ENCODE assay signal across 24 cellular contexts in genomic region chr6:401994-402640, GRCh38. TPM values are rescaled to one million over a fixed set of nuclear protein-coding genes. Genes with fewer than 3 reads are reported as not detected.
DNase-seq lines count a peak whose midpoint lies in the region; ATAC-seq, FAIRE-seq and TF ChIP-seq lines count a peak whose summit lies in the region.
"Had no signal": no experiment of that assay in that cellular context is flagged by ENCODE, and none has a peak within 500 bp of the region (broad histone marks: within the 10 kb centered on the region; RNA-seq: fewer than 3 reads in every experiment).

No MANE protein-coding gene starts in this region.

- intact Hi-C loops in dendritic cell treated with granulocyte-macrophage colony-stimulating factor and Interleukin-4, amounts not matched to agents 40 ng/mL and 50 ng/mL, for 4 days (cut with micrococcal nuclease): loop anchor here (10.0 kb wide), 1 partner anchor 177 kb away; no protein-coding TSS in a partner anchor
- intact Hi-C loops in upper lobe of right lung (cut with DNase I): no loop called here

- H3K4me3 Mint-ChIP-seq in CD4-positive, CD25-positive, alpha-beta regulatory T cell: peak overlapping the region; percentile 13 to 89 (median 68)
- peak overlapping the region; percentile 52 for H3K4me3 Mint-ChIP-seq in activated CD4-positive, alpha-beta memory T cell treated with anti-CD3 and anti-CD28 coated beads, Interleukin-2, amount 10 ng/mL, durations not matched to agents 7 days and 5 days
- H3K4me3 Mint-ChIP-seq in dendritic cell treated with granulocyte-macrophage colony-stimulating factor and Interleukin-4, amounts not matched to agents 40 ng/mL and 50 ng/mL, for 4 days: peak overlapping the region; percentile 5
- H3K4me3 Mint-ChIP-seq: HFFc6 had no signal

- H3K27me3 ChIP-seq in BLaER1: no peaks in the 10 kb centered on the region
- no peaks in the 10 kb centered on the region for H3K27me3 ChIP-seq in CD4-positive, CD25-positive, alpha-beta regulatory T cell (ENCODE audit: control insufficient read depth, insufficient read depth, low read length)
- peaks cover 18 to 29% of the 10 kb centered on the region in 2 experiments for H3K27me3 ChIP-seq in mesenchymal stem cell (ENCODE audit: control insufficient read depth in 1 of 2, insufficient read depth in 1 of 2, low read length in 2 of 2)
- H3K27me3 ChIP-seq in upper lobe of right lung: peaks cover 3% of the 10 kb centered on the region

- 87% methylated on average over 14 of the region's 14 CpGs for WGBS in mesenchymal stem cell

- CTCF ChIA-PET in activated CD4-positive, alpha-beta memory T cell treated with anti-CD3 and anti-CD28 coated beads, Interleukin-2, amount 10 ng/mL, durations not matched to agents 7 days and 5 days (lab: Charles Lee): interaction anchor here (1.0 to 4.0 kb wide), 4 partner anchors 10 to 89 kb away, joined by 3 to 45 read pairs (median 3); partner anchors contain the start of gene IRF4

- H2BK5ac ChIP-seq in mesenchymal stem cell (ENCODE audit: low read depth, low read length, poor library complexity, severe bottlenecking): no peak overlapping the region

- H2BK15ac ChIP-seq in mesenchymal stem cell (ENCODE audit: low read depth, poor library complexity, severe bottlenecking): no peak overlapping the region

- H3K36me3 Mint-ChIP-seq in CD4-positive, CD25-positive, alpha-beta regulatory T cell: peaks cover 64% of the 10 kb centered on the region
- H3K36me3 Mint-ChIP-seq in activated CD4-positive, alpha-beta memory T cell treated with anti-CD3 and anti-CD28 coated beads, Interleukin-2, amount 10 ng/mL, durations not matched to agents 7 days and 5 days (ENCODE audit: low read depth): peaks cover 98% of the 10 kb centered on the region
- H3K36me3 Mint-ChIP-seq in dendritic cell treated with granulocyte-macrophage colony-stimulating factor and Interleukin-4, amounts not matched to agents 40 ng/mL and 50 ng/mL, for 4 days (ENCODE audit: low read depth): peaks cover 100% of the 10 kb centered on the region

- H3K4me3 ChIP-seq in BLaER1: peak overlapping the region; percentile 5; the same call in 1 of the 2 replicates
- H3K4me3 ChIP-seq in CD4-positive, CD25-positive, alpha-beta regulatory T cell (ENCODE audit: low read depth, low read length): no peak overlapping the region
- no peak overlapping the region for H3K4me3 ChIP-seq in mesenchymal stem cell (ENCODE audit: insufficient read depth in 1 of 2, low read depth in 1 of 2, low read length in 2 of 2)
- H3K4me3 ChIP-seq in upper lobe of right lung: no peak overlapping the region
- H3K4me3 ChIP-seq: hepatocyte, lung had no signal

- H3K9ac ChIP-seq in BLaER1 (peak overlapping the region; percentile 57; the same call in 1 of the 2 replicates), mesenchymal stem cell (ENCODE audit: low read length) (no peak overlapping the region)

- no peak for TF ChIP-seq CTCF in upper lobe of right lung (IDR thresholded peaks at IDR 0.05)

- peaks cover 100% of the 10 kb centered on the region for H4K20me1 ChIP-seq in BLaER1

- H2BK120ac ChIP-seq in mesenchymal stem cell (ENCODE audit: low read depth, low read length): no peak overlapping the region

- H2AK5ac ChIP-seq in mesenchymal stem cell (ENCODE audit: low read length, severe bottlenecking): no peak overlapping the region

- peaks cover 38 to 90% (median 66%) of the 10 kb centered on the region in 4 donors for H3K4me1 Mint-ChIP-seq in CD4-positive, CD25-positive, alpha-beta regulatory T cell
- H3K4me1 Mint-ChIP-seq in activated CD4-positive, alpha-beta memory T cell treated with anti-CD3 and anti-CD28 coated beads, Interleukin-2, amount 10 ng/mL, durations not matched to agents 7 days and 5 days: peaks cover 93% of the 10 kb centered on the region
- H3K4me1 Mint-ChIP-seq in dendritic cell treated with granulocyte-macrophage colony-stimulating factor and Interleukin-4, amounts not matched to agents 40 ng/mL and 50 ng/mL, for 4 days (ENCODE audit: low read depth): peaks cover 75% of the 10 kb centered on the region

- no peaks in the 10 kb centered on the region for H3K9me3 Mint-ChIP-seq in CD4-positive, CD25-positive, alpha-beta regulatory T cell
- no peaks in the 10 kb centered on the region for H3K9me3 Mint-ChIP-seq in activated CD4-positive, alpha-beta memory T cell treated with anti-CD3 and anti-CD28 coated beads, Interleukin-2, amount 10 ng/mL, durations not matched to agents 7 days and 5 days
- no peaks in the 10 kb centered on the region for H3K9me3 Mint-ChIP-seq in dendritic cell treated with granulocyte-macrophage colony-stimulating factor and Interleukin-4, amounts not matched to agents 40 ng/mL and 50 ng/mL, for 4 days

- DNase-seq in CD4-positive, CD25-positive, alpha-beta regulatory T cell: no peak
- DNase-seq in activated CD4-positive, alpha-beta memory T cell treated with anti-CD3 and anti-CD28 coated beads, Interleukin-2, amount 10 ng/mL, durations not matched to agents 7 days and 5 days: no peak
- DNase-seq in RCC 7860 (ENCODE audit: low spot score) (no peak), mesenchymal stem cell (no peak), upper lobe of right lung (no peak)
- DNase-seq: AML-193; foreskin keratinocyte; HFFc6; islet precursor cell; NCI-H1436 treated with DMSO at 0.1 percent for 48 hours; NCI-H748 treated with DMSO at 0.1 percent for 48 hours; OCI-M1; SHP77 treated with DMSO at 0.1 percent for 48 hours; stimulated activated naive CD4-positive, alpha-beta T cell treated with Interleukin-2 at 50 U/mL for 16 hours; trophoblast cell had no signal

- H3K36me3 ChIP-seq in BLaER1: peaks cover 97% of the 10 kb centered on the region
- H3K36me3 ChIP-seq in CD4-positive, CD25-positive, alpha-beta regulatory T cell (ENCODE audit: control insufficient read depth, insufficient read depth, low read length): peaks cover 62% of the 10 kb centered on the region
- H3K36me3 ChIP-seq in mesenchymal stem cell (ENCODE audit: control insufficient read depth in 1 of 2, insufficient read depth in 2 of 2, low read depth in 1 of 2, low read length in 2 of 2): peaks cover 0 to 36% of the 10 kb centered on the region in 2 experiments
- no peaks in the 10 kb centered on the region for H3K36me3 ChIP-seq in upper lobe of right lung

- peak overlapping the region; percentile 50 for H3K27ac ChIP-seq in BLaER1
- H3K27ac ChIP-seq in CD4-positive, CD25-positive, alpha-beta regulatory T cell (ENCODE audit: insufficient read depth, low read length, poor library complexity, severe bottlenecking): peak overlapping the region; percentile 37
- H3K27ac ChIP-seq in mesenchymal stem cell (ENCODE audit: low read length, poor library complexity, severe bottlenecking): no peak overlapping the region
- no peak overlapping the region for H3K27ac ChIP-seq in upper lobe of right lung
- H3K27ac ChIP-seq: epithelial cell of prostate, foreskin keratinocyte, hepatocyte had no signal

- ATAC-seq in CD4-positive, CD25-positive, alpha-beta regulatory T cell (ENCODE audit: low read depth in 2 of 2): no peak
- ATAC-seq in upper lobe of right lung: no peak
- ATAC-seq: foreskin keratinocyte, sciatic nerve had no signal

- H3K4me1 ChIP-seq in BLaER1 (peaks cover 94% of the 10 kb centered on the region), mesenchymal stem cell (ENCODE audit: control insufficient read depth, insufficient read depth, low read depth, low read length) (no peaks in the 10 kb centered on the region), upper lobe of right lung (no peaks in the 10 kb centered on the region)
- peaks cover 75% of the 10 kb centered on the region for H3K4me1 ChIP-seq in CD4-positive, CD25-positive, alpha-beta regulatory T cell (ENCODE audit: control insufficient read depth, insufficient read depth, low read length, poor library complexity, severe bottlenecking)
- H3K4me1 ChIP-seq: foreskin keratinocyte had no signal

- H3K9me3 ChIP-seq in BLaER1: no peaks in the 10 kb centered on the region
- H3K9me3 ChIP-seq in CD4-positive, CD25-positive, alpha-beta regulatory T cell (ENCODE audit: control insufficient read depth in 2 of 2, low read length in 2 of 2): no peaks in the 10 kb centered on the region
- peaks cover 27% of the 10 kb centered on the region for H3K9me3 ChIP-seq in mesenchymal stem cell (ENCODE audit: control insufficient read depth, low read length)
- no peaks in the 10 kb centered on the region for H3K9me3 ChIP-seq in upper lobe of right lung

- H2BK12ac ChIP-seq in mesenchymal stem cell (ENCODE audit: low read length in 2 of 2): no peak overlapping the region

- H4K91ac ChIP-seq in mesenchymal stem cell (ENCODE audit: low read length): no peak overlapping the region

- H3K27ac Mint-ChIP-seq in CD4-positive, CD25-positive, alpha-beta regulatory T cell: peak overlapping the region; percentile 43 to 88 (median 86)
- H3K27ac Mint-ChIP-seq in activated CD4-positive, alpha-beta memory T cell treated with anti-CD3 and anti-CD28 coated beads, Interleukin-2, amount 10 ng/mL, durations not matched to agents 7 days and 5 days: peak overlapping the region; percentile 75
- H3K27ac Mint-ChIP-seq in dendritic cell treated with granulocyte-macrophage colony-stimulating factor and Interleukin-4, amounts not matched to agents 40 ng/mL and 50 ng/mL, for 4 days: no peak overlapping the region
- H3K27ac Mint-ChIP-seq: HFFc6 had no signal

- H3K23ac ChIP-seq in mesenchymal stem cell (ENCODE audit: low read length in 2 of 2): no peak overlapping the region

- H3K4me2 ChIP-seq in BLaER1 (peak overlapping the region; percentile 83), mesenchymal stem cell (ENCODE audit: low read length, poor library complexity, severe bottlenecking) (no peak overlapping the region)
- H3K4me2 ChIP-seq: hepatocyte had no signal

- H3K27me3 Mint-ChIP-seq in CD4-positive, CD25-positive, alpha-beta regulatory T cell: no peaks in the 10 kb centered on the region
- no peaks in the 10 kb centered on the region for H3K27me3 Mint-ChIP-seq in activated CD4-positive, alpha-beta memory T cell treated with anti-CD3 and anti-CD28 coated beads, Interleukin-2, amount 10 ng/mL, durations not matched to agents 7 days and 5 days
- H3K27me3 Mint-ChIP-seq in dendritic cell treated with granulocyte-macrophage colony-stimulating factor and Interleukin-4, amounts not matched to agents 40 ng/mL and 50 ng/mL, for 4 days: peaks cover 2% of the 10 kb centered on the region

- no peak overlapping the region for H4K8ac ChIP-seq in mesenchymal stem cell (ENCODE audit: low read length)

- H2AFZ ChIP-seq in mesenchymal stem cell (ENCODE audit: low read depth, low read length): no peak overlapping the region
- H2AFZ ChIP-seq: hepatocyte had no signal

- H3K79me1 ChIP-seq in mesenchymal stem cell (replicated peaks; ENCODE audit: low read length, poor library complexity, severe bottlenecking): no peaks in the 10 kb centered on the region

- POLR2A ChIA-PET in activated CD4-positive, alpha-beta memory T cell treated with anti-CD3 and anti-CD28 coated beads, Interleukin-2, amount 10 ng/mL, durations not matched to agents 7 days and 5 days (lab: Charles Lee): interaction anchor here (0.8 to 15.6 kb wide), 12 partner anchors 9 to 201 kb away, joined by 3 to 328 read pairs (median 7); partner anchors contain the start of gene IRF4

- FAIRE-seq in RCC 7860 (lab: Jason Lieb, UNC): no peak
- FAIRE-seq: bronchial epithelial cell, G401.6 had no signal

- no peak overlapping the region for H3K4ac ChIP-seq in mesenchymal stem cell (ENCODE audit: low read depth in 1 of 2, low read length in 2 of 2)

- H3K18ac ChIP-seq in mesenchymal stem cell (ENCODE audit: low read depth in 1 of 2, low read length in 2 of 2): no peak overlapping the region

- H3K14ac ChIP-seq in mesenchymal stem cell (ENCODE audit: low read length in 2 of 2): no peak overlapping the region

RNA-seq across cellular contexts. Expression of gene IRF4, which starts 10.6 kb away (rescaled TPM):
- total RNA-seq in CD4-positive, CD25-positive, alpha-beta regulatory T cell: 71.3 TPM
- 10 to 100 TPM in 3 of 4 donors, 1 to 10 TPM in 1; 9.0 to 14.3 (median 11.2) TPM for polyA plus RNA-seq in CD4-positive, CD25-positive, alpha-beta regulatory T cell
- total RNA-seq in activated CD4-positive, alpha-beta memory T cell treated with anti-CD3 and anti-CD28 coated beads, Interleukin-2, amount 10 ng/mL, durations not matched to agents 7 days and 5 days: 100 to 1,000 TPM; 171 to 178 TPM
- polyA plus RNA-seq in mesenchymal stem cell (2013, experiment 1 of 2): 0.01 TPM
- polyA plus RNA-seq in mesenchymal stem cell (2013, experiment 2 of 2): 0.03 TPM
- 3.7 TPM for total RNA-seq in upper lobe of right lung
- total RNA-seq: bronchial epithelial cell, foreskin keratinocyte, HFFc6, MCF 10A had no signal
- polyA plus RNA-seq: foreskin keratinocyte had no signal

Comparison
In these comparisons a context has a peak if more than half of its experiments do, and no peak if none do; other contexts are left out.
1. H3K27ac ChIP-seq: peak in BLaER1 (single experiment) and CD4-positive, CD25-positive, alpha-beta regulatory T cell (single experiment); none in mesenchymal stem cell (single experiment) and upper lobe of right lung (single experiment).
2. H3K4me3 Mint-ChIP-seq: peak in every context shown above with its lines; median percentile 68 in CD4-positive, CD25-positive, alpha-beta regulatory T cell; 52 in activated CD4-positive, alpha-beta memory T cell treated with anti-CD3 and anti-CD28 coated beads, Interleukin-2, amount 10 ng/mL, durations not matched to agents 7 days and 5 days; 5 in dendritic cell treated with granulocyte-macrophage colony-stimulating factor and Interleukin-4, amounts not matched to agents 40 ng/mL and 50 ng/mL, for 4 days.
3. RNA of gene IRF4, which starts 10.6 kb away (total RNA-seq): 171 to 178 TPM in activated CD4-positive, alpha-beta memory T cell treated with anti-CD3 and anti-CD28 coated beads, Interleukin-2, amount 10 ng/mL, durations not matched to agents 7 days and 5 days and 71.3 TPM in CD4-positive, CD25-positive, alpha-beta regulatory T cell (single experiment); 3.7 TPM in upper lobe of right lung (single experiment); every median in the first group is over 10 times any median in the second.